8 cellular contexts compared by ENCODE assay signal in the genomic region with DNA sequence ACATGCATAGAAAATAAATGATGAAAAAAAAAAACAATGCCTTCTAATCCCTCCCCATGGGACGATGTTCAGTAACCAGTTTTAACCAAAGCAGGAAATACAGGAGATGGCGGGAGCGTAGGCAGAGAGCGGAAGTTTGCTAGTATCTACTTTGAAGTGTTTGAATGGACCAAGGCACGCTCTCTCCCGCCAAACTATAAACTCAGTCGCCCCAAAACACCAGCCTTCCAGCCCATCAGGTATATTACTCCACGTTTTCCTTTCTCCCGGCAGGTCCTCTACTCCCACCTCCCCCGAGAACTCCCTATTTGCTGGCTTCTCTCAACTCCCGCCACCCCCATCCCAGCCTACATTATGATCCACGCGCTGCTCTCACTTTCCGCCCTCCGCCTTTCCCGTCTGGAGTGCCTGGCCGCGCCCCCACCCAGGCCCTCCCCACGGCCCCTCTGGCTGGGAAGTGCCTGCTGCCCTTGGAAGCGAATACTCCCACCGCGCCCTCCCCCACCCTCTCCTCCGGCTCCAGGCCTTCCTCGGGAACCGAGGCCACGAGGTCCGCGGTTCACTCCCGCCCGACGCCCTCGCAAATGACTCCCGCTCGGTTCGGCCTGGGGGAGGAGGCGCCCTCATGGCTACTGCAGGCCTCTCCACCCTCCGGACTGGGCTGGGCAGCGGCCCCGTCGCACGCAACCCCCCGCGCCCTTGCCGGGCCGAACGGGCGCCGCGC.
A peak's percentile ranks its signal among the peaks of the same experiment; 100 is the strongest.
DNase-seq lines count a peak whose midpoint lies in the region; ATAC-seq lines count a peak whose summit lies in the region.

No MANE protein-coding gene starts in this region.

- peak overlapping the region; percentile 94 for H3K4me2 ChIP-seq in BLaER1

- H3K36me3 ChIP-seq in BLaER1: peaks cover 29% of the 10 kb centered on the region

- no peaks in the 10 kb centered on the region for H3K9me3 ChIP-seq in BLaER1

- peaks cover 51% of the 10 kb centered on the region for H3K4me1 ChIP-seq in BLaER1

- peak overlapping the region; percentile 100 for H3K9ac ChIP-seq in BLaER1

- no peaks in the 10 kb centered on the region for H3K27me3 ChIP-seq in BLaER1

- peak overlapping the region; percentile 99 for H3K4me3 ChIP-seq in BLaER1

- peak overlapping the region; percentile 100 for H3K27ac ChIP-seq in BLaER1

- ATAC-seq in GM19397 (IDR thresholded peaks at IDR 0.05; ENCODE audit: unreplicated experiment) (peak; percentile 23), HG03558 (IDR thresholded peaks at IDR 0.05; ENCODE audit: extremely low read depth, unreplicated experiment) (peak; percentile 3)

- H4K20me1 ChIP-seq in BLaER1: peaks cover 50% of the 10 kb centered on the region

- peak; percentile 61 for DNase-seq in NCI-H774 (lab: John Stamatoyannopoulos, UW)
- DNase-seq in activated CD4-positive, alpha-beta T cell treated with anti-CD3 and anti-CD28 coated beads, Interleukin-2, amount 50 U/mL, for 48 hours: peak; percentile 50 to 59
- peak; percentile 21 for DNase-seq in effector CD8-positive, alpha-beta T cell (lab: John Stamatoyannopoulos, UW)
- DNase-seq in medulla oblongata (ENCODE audit: extremely low spot score): peak; percentile 73
- peak; percentile 14 for DNase-seq in stimulated activated CD8-positive, alpha-beta memory T cell treated with anti-CD3 and anti-CD28 coated beads, Interleukin-12 subunit alpha, Interleukin-12 subunit beta, amount 100 ng/mL, for 4 hours (ENCODE audit: low read depth)

Comparison
In these comparisons a context has a peak if more than half of its experiments do, and no peak if none do; other contexts are left out.
1. Peak in every context shown above with its lines: DNase-seq, ATAC-seq, H3K4me3 ChIP-seq and H3K27ac ChIP-seq.
2. DNase-seq: peak in every context shown above with its lines; median percentile 73 in medulla oblongata; 61 in NCI-H774; 54 in activated CD4-positive, alpha-beta T cell treated with anti-CD3 and anti-CD28 coated beads, Interleukin-2, amount 50 U/mL, for 48 hours; 21 in effector CD8-positive, alpha-beta T cell; 14 in stimulated activated CD8-positive, alpha-beta memory T cell treated with anti-CD3 and anti-CD28 coated beads, Interleukin-12 subunit alpha, Interleukin-12 subunit beta, amount 100 ng/mL, for 4 hours.